Comparison of ENCODE assay signal across 14 cellular contexts in the genomic region with DNA sequence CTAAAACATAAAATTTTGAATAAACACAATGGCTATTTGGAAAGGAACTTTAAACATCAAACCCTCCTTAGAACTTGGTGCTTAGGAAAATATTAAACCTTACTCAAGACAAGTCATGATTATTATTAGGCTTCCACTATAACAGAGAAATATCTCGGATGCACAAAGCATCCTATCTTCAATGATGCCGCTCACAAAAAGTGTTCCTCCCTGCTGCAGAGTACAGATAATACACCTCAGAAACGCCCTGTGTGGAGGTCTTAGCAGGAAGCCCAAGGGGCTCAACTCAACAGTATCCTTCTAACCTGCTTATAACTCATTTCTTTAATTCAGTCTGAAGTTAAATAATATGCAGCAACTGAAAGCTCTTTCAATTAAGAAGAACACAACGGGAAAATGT. TPM values are rescaled to one million over a fixed set of nuclear protein-coding genes. Genes with fewer than 3 reads are reported as not detected.
DNase-seq lines count a peak whose midpoint lies in the region; ATAC-seq and TF ChIP-seq lines count a peak whose summit lies in the region.
"Had no signal": no experiment of that assay in that cellular context is flagged by ENCODE, and none has a peak within 500 bp of the region (broad histone marks: within the 10 kb centered on the region; RNA-seq: fewer than 3 reads in every experiment).

No MANE protein-coding gene starts in this region.

- no peak overlapping the region for H3K23ac ChIP-seq in H9 (ENCODE audit: insufficient read length, low read depth, low read length)

- H3K4me1 ChIP-seq in H9 (ENCODE audit: insufficient read depth, low read length): no peaks in the 10 kb centered on the region; the same call in 1 of the 2 replicates
- H3K4me1 ChIP-seq: testis had no signal

- H3K9ac ChIP-seq in H9 (ENCODE audit: extremely low read depth, insufficient read length, low read length): no peak overlapping the region

- DNase-seq in Calu3 (no peak), H9 (no peak), activated B cell treated with CpG ODN at 0.5 μM for 24 hours (no peak), naive B cell (no peak), head of caudate nucleus (no peak), brain microvascular endothelial cell (no peak), AG08395 (ENCODE audit: low spot score) (no peak)
- DNase-seq: activated CD4-positive, alpha-beta T cell treated with anti-CD3 and anti-CD28 coated beads for 4 hours; NCI-H2171; nucleus accumbens; testis had no signal

- H3K27me3 Mint-ChIP-seq in Calu3 (ENCODE audit: unreplicated experiment): no peaks in the 10 kb centered on the region
- H3K27me3 Mint-ChIP-seq in H9 (ENCODE audit: low read depth): no peaks in the 10 kb centered on the region
- H3K27me3 Mint-ChIP-seq in activated B cell treated with CpG ODN at 0.5 μM for 24 hours: no peaks in the 10 kb centered on the region
- H3K27me3 Mint-ChIP-seq in naive B cell: no peaks in the 10 kb centered on the region

- WGBS in H9 (ENCODE audit: extremely low coverage, insufficient read length, low lambda C conversion rate): no CpG with 5 or more reads among the region's 4 CpGs

- no peak overlapping the region for H2BK120ac ChIP-seq in H9 (ENCODE audit: low read depth, low read length, poor library complexity, severe bottlenecking)

- H3K9me3 Mint-ChIP-seq in Calu3 (ENCODE audit: low read depth, unreplicated experiment) (no peaks in the 10 kb centered on the region), H9 (no peaks in the 10 kb centered on the region), activated B cell treated with CpG ODN at 0.5 μM for 24 hours (no peaks in the 10 kb centered on the region), naive B cell (peaks cover 0 to 1% (median 0%) of the 10 kb centered on the region in 7 donors)

- no peaks in the 10 kb centered on the region for H3K79me2 ChIP-seq in H9 (ENCODE audit: insufficient read depth, low read length)

- BruUV-seq in Calu3 (replicated peaks; lab: Mats Ljungman, UMichigan): no TSS peak

- H2AFZ ChIP-seq in H9 (ENCODE audit: low read length): no peak overlapping the region

- ATAC-seq in activated B cell treated with CpG ODN at 0.5 μM for 24 hours (ENCODE audit: low read depth) (no peak), naive B cell (ENCODE audit: low read depth in 2 of 2) (no peak), GM21723 (IDR thresholded peaks at IDR 0.05; ENCODE audit: unreplicated experiment) (no peak)
- ATAC-seq: SK-N-SH treated with all-trans-retinoic acid at 6 μM for 48 hours had no signal

- no peak overlapping the region for H3K4me3 ChIP-seq in brain microvascular endothelial cell (ENCODE audit: low read depth, low read length)
- H3K4me3 ChIP-seq: lung, testis had no signal

- H3K27me3 ChIP-seq in H9 (ENCODE audit: insufficient read depth, low read length) (no peaks in the 10 kb centered on the region), brain microvascular endothelial cell (replicated peaks) (no peaks in the 10 kb centered on the region)
- H3K27me3 ChIP-seq: testis had no signal

- no peak overlapping the region for H4K91ac ChIP-seq in H9 (ENCODE audit: insufficient read length, low read depth, low read length)

- H4K8ac ChIP-seq in H9 (replicated peaks; ENCODE audit: insufficient read length, low read depth, low read length): no peak overlapping the region

- H3K56ac ChIP-seq in H9 (ENCODE audit: insufficient read length, low read depth, low read length): no peak overlapping the region

- H3K23me2 ChIP-seq in H9 (ENCODE audit: insufficient read length, low read depth, low read length, poor library complexity, severe bottlenecking): no peaks in the 10 kb centered on the region

- H3K14ac ChIP-seq in H9 (ENCODE audit: insufficient read depth, low read length): no peak overlapping the region

- H3K4me3 Mint-ChIP-seq in Calu3 (ENCODE audit: low read depth, unreplicated experiment) (no peak overlapping the region), H9 (no peak overlapping the region), activated B cell treated with CpG ODN at 0.5 μM for 24 hours (peak overlapping the region; percentile 57), naive B cell (peak overlapping the region; percentile 66 to 89 (median 80))

- H2AK5ac ChIP-seq in H9 (ENCODE audit: insufficient read length, low read length): no peak overlapping the region

- TF ChIP-seq CTCF in Calu3 (IDR thresholded peaks at IDR 0.05; ENCODE audit: unreplicated experiment) (no peak), H9 (conservative IDR thresholded peaks at IDR 0.05) (no peak), activated B cell treated with CpG ODN at 0.5 μM for 24 hours (IDR thresholded peaks at IDR 0.05) (no peak), brain microvascular endothelial cell (IDR thresholded peaks at IDR 0.05; ENCODE audit: low read depth, low read length, missing control alignments) (no peak)

- POLR2A ChIA-PET in activated B cell treated with CpG ODN at 0.5 μM for 24 hours (lab: Charles Lee): interaction anchor here (0.5 to 5.4 kb wide), 4 partner anchors 10 to 53 kb away, joined by 3 to 59 read pairs (median 8); a partner anchor contains a TSS

- no peak overlapping the region for H3K4ac ChIP-seq in H9 (ENCODE audit: low read depth, low read length)

- H3K4me1 Mint-ChIP-seq in Calu3 (ENCODE audit: low read depth, unreplicated experiment) (peaks cover 23% of the 10 kb centered on the region), H9 (peaks cover 33 to 36% of the 10 kb centered on the region in 2 experiments), activated B cell treated with CpG ODN at 0.5 μM for 24 hours (peaks cover 77% of the 10 kb centered on the region), naive B cell (peaks cover 53 to 79% (median 54%) of the 10 kb centered on the region in 3 donors)

- no peak overlapping the region for H3K18ac ChIP-seq in H9 (ENCODE audit: insufficient read length, low read depth, low read length)

- intact Hi-C loops in Calu3 (cut with micrococcal nuclease; ENCODE audit: unreplicated experiment) (no loop called here), activated B cell treated with CpG ODN at 0.5 μM for 24 hours (cut with micrococcal nuclease) (loop anchor here (1.0 kb wide), 2 partner anchors 10 to 11 kb away; no protein-coding TSS in a partner anchor), head of caudate nucleus (cut with DNase I) (no loop called here)

- peaks cover 24% of the 10 kb centered on the region for H3K36me3 Mint-ChIP-seq in Calu3 (ENCODE audit: insufficient read depth, unreplicated experiment)
- peaks cover 0 to 4% (median 0%) of the 10 kb centered on the region in 3 experiments; a peak in 1 of 7 replicates for H3K36me3 Mint-ChIP-seq in H9 (ENCODE audit: insufficient read depth in 1 of 3, low read depth in 3 of 3)
- H3K36me3 Mint-ChIP-seq in activated B cell treated with CpG ODN at 0.5 μM for 24 hours (ENCODE audit: low read depth): peaks cover 44% of the 10 kb centered on the region
- no peaks in the 10 kb centered on the region for H3K36me3 Mint-ChIP-seq in naive B cell

- no peak overlapping the region for H3K4me2 ChIP-seq in H9 (ENCODE audit: insufficient read depth, insufficient read length, low read length)

- H4K5ac ChIP-seq in H9 (ENCODE audit: insufficient read length, low read depth, low read length): no peak overlapping the region

- no peaks in the 10 kb centered on the region for H4K20me1 ChIP-seq in H9 (ENCODE audit: control insufficient read depth, insufficient read depth, insufficient read length)

- no peak overlapping the region for H2BK5ac ChIP-seq in H9 (ENCODE audit: insufficient read length, low read length)

- in situ Hi-C loops in brain microvascular endothelial cell (cut with HindIII; ENCODE audit: low pct_ligation_motif_present, low sequenced_read_pairs): no loop called here

- no peak overlapping the region for H3T11ph ChIP-seq in H9 (ENCODE audit: low read length)

- no peak overlapping the region for H2BK12ac ChIP-seq in H9 (ENCODE audit: insufficient read length, low read depth, low read length)

- H2BK15ac ChIP-seq in H9 (ENCODE audit: low read depth, low read length): no peak overlapping the region

- no peak overlapping the region for H3K27ac ChIP-seq in H9 (ENCODE audit: insufficient read length, low read depth, low read length)
- H3K27ac ChIP-seq in brain microvascular endothelial cell: no peak overlapping the region
- H3K27ac ChIP-seq: testis had no signal

- H3K79me1 ChIP-seq in H9 (ENCODE audit: insufficient read depth, low read depth, low read length, poor library complexity, severe bottlenecking): no peaks in the 10 kb centered on the region

- CTCF ChIA-PET in Calu3 (lab: Charles Lee): interaction anchor here (1.2 kb wide), 1 partner anchor 14 kb away, joined by 3 read pairs; no protein-coding TSS in a partner anchor
- CTCF ChIA-PET in activated B cell treated with CpG ODN at 0.5 μM for 24 hours (lab: Charles Lee): interaction anchor here (1.5 kb wide), 1 partner anchor 47 kb away, joined by 3 read pairs; no protein-coding TSS in a partner anchor

- no peaks in the 10 kb centered on the region for H3K36me3 ChIP-seq in brain microvascular endothelial cell (replicated peaks)

- no peak overlapping the region for H2BK20ac ChIP-seq in H9 (ENCODE audit: low read depth, low read length, poor library complexity, severe bottlenecking)

- peak overlapping the region; percentile 93 for H3K27ac Mint-ChIP-seq in Calu3 (ENCODE audit: unreplicated experiment)
- peak overlapping the region; percentile 12 to 87 (median 86); a peak in 4 of 7 replicates for H3K27ac Mint-ChIP-seq in H9
- peak overlapping the region; percentile 81 for H3K27ac Mint-ChIP-seq in activated B cell treated with CpG ODN at 0.5 μM for 24 hours
- H3K27ac Mint-ChIP-seq in naive B cell: peak overlapping the region; percentile 41 to 92 (median 81)

- no peaks in the 10 kb centered on the region for H3K9me3 ChIP-seq in H9 (ENCODE audit: control insufficient read depth, low read depth, low read length)
- H3K9me3 ChIP-seq: testis had no signal

RNA-seq across cellular contexts. Expression of a gene that starts 12.2 kb away (rescaled TPM):
- total RNA-seq in Calu3 (2022) (63.4 and 63.5 TPM in 2 replicates), H9 (2021) (14.8 and 15.5 TPM in 2 replicates), activated B cell treated with CpG ODN at 0.5 μM for 24 hours (129 and 136 TPM in 2 replicates)
- polyA plus RNA-seq in naive B cell (ENCODE audit: low read depth in 6 of 6): 100 to 1,000 TPM; 127 to 183 (median 144) TPM

RNA-seq across cellular contexts. Expression of a gene that starts 54.4 kb away (rescaled TPM):
- total RNA-seq in Calu3 (2022) (7.2 and 7.6 TPM in 2 replicates), H9 (2021) (7.1 and 7.2 TPM in 2 replicates), activated B cell treated with CpG ODN at 0.5 μM for 24 hours (8.6 and 9.0 TPM in 2 replicates)
- 1 to 10 TPM; 3.8 to 4.7 (median 4.2) TPM for polyA plus RNA-seq in naive B cell (ENCODE audit: low read depth in 6 of 6)

Comparison
In these comparisons a context has a peak if more than half of its experiments do, and no peak if none do; other contexts are left out.
1. H3K4me3 Mint-ChIP-seq: peak in activated B cell treated with CpG ODN at 0.5 μM for 24 hours (single experiment) and naive B cell (8 of 8); none in Calu3 (single experiment) and H9 (0 of 2).
2. Peak in every context shown above with its lines, with median percentiles within 50 percentile points of each other: H3K27ac Mint-ChIP-seq.